Comparison of ENCODE assay signal across 21 cellular contexts in genomic region chr1:191865479-191865878, GRCh38.
"Had no signal": no experiment of that assay in that cellular context is flagged by ENCODE, and none has a peak within 500 bp of the region (broad histone marks: within the 10 kb centered on the region; RNA-seq: fewer than 3 reads in every experiment).

No MANE protein-coding gene starts in this region.

- H3K36me3 ChIP-seq: MG63, SJSA1 had no signal

- H3K4me3 ChIP-seq: MG63, SJSA1, SK-N-MC had no signal

- ATAC-seq: T-cell had no signal

- DNase-seq: KBM-7, MG63, NCI-H1092, NCI-H1105 treated with DMSO at 0.1 percent for 48 hours, NCI-H1417 treated with DMSO at 0.1 percent for 48 hours, NCI-H146, NCI-H1694 treated with DMSO at 0.1 percent for 48 hours, NCI-H1930, NCI-H2081, NCI-H2107, NCI-H2227 treated with DMSO at 0.1 percent for 48 hours, NCI-H524, NCI-H748 treated with DMSO at 0.1 percent for 48 hours, Right ventricle myocardium superior, RPMI8226, SIG-M5, SW 1271, T-cell had no signal

- H3K9me3 ChIP-seq: SJSA1 had no signal

- H3K27ac ChIP-seq: SJSA1, SK-N-MC had no signal

- H3K4me1 ChIP-seq: SJSA1 had no signal

- H3K27me3 ChIP-seq: MG63, SJSA1 had no signal

- FAIRE-seq: RCC 7860 had no signal
